ENCODE assay signal across 19 cellular contexts in genomic region chr4:16995451-16995850, GRCh38.
"Had no signal": no experiment of that assay in that cellular context is flagged by ENCODE, and none has a peak within 500 bp of the region (broad histone marks: within the 10 kb centered on the region; RNA-seq: fewer than 3 reads in every experiment).

No MANE protein-coding gene starts in this region.

- H3K27ac Mint-ChIP-seq: activated CD8-positive, alpha-beta memory T cell treated with anti-CD3 and anti-CD28 coated beads, Interleukin-2, amount 10 ng/mL, durations not matched to agents 7 days and 5 days; activated naive CD4-positive, alpha-beta T cell treated with anti-CD3 and anti-CD28 coated beads, Interleukin-2, amount 50 U/mL, for 72 hours; activated T-cell treated with anti-CD3 and anti-CD28 coated beads, Interleukin-2, amount 50 U/mL, for 24 hours; stimulated activated memory B cell treated with anti-CD40 and anti-IgM and Interleukin-4, amounts not matched to agents 10 μg/mL and 1 μg/mL and 100 μg/mL, for 72 hours had no signal

- H3K27me3 ChIP-seq: brain microvascular endothelial cell, tibial artery, uterus had no signal

- H3K9me3 ChIP-seq: tibial artery, uterus had no signal

- H3K4me1 Mint-ChIP-seq: activated CD8-positive, alpha-beta memory T cell treated with anti-CD3 and anti-CD28 coated beads, Interleukin-2, amount 10 ng/mL, durations not matched to agents 7 days and 5 days; stimulated activated memory B cell treated with anti-CD40 and anti-IgM and Interleukin-4, amounts not matched to agents 10 μg/mL and 1 μg/mL and 100 μg/mL, for 72 hours had no signal

- H3K4me3 Mint-ChIP-seq: activated CD8-positive, alpha-beta memory T cell treated with anti-CD3 and anti-CD28 coated beads, Interleukin-2, amount 10 ng/mL, durations not matched to agents 7 days and 5 days; activated T-cell treated with anti-CD3 and anti-CD28 coated beads, Interleukin-2, amount 50 U/mL, for 24 hours; neural crest cell; stimulated activated memory B cell treated with anti-CD40 and anti-IgM and Interleukin-4, amounts not matched to agents 10 μg/mL and 1 μg/mL and 100 μg/mL, for 72 hours had no signal

- DNase-seq: activated CD4-positive, alpha-beta T cell treated with anti-CD3 and anti-CD28 coated beads, Interleukin-2, amount 50 U/mL, for 48 hours; activated CD8-positive, alpha-beta memory T cell treated with anti-CD3 and anti-CD28 coated beads, Interleukin-2, amount 10 ng/mL, durations not matched to agents 7 days and 5 days; activated effector memory CD4-positive, alpha-beta T cell treated with Interleukin-2 at 50 U/mL for 16 hours; activated T-cell treated with anti-CD3 and anti-CD28 coated beads, Interleukin-2, amount 50 U/mL, for 24 hours; amygdala; brain microvascular endothelial cell; cerebellar nuclear complex; dermis blood vessel endothelial cell; foreskin melanocyte; head of caudate nucleus; kidney glomerular epithelial cell; T-helper 2 cell; tibial artery; uterus had no signal

- H3K27me3 Mint-ChIP-seq: activated CD8-positive, alpha-beta memory T cell treated with anti-CD3 and anti-CD28 coated beads, Interleukin-2, amount 10 ng/mL, durations not matched to agents 7 days and 5 days; activated T-cell treated with anti-CD3 and anti-CD28 coated beads, Interleukin-2, amount 50 U/mL, for 24 hours; stimulated activated memory B cell treated with anti-CD40 and anti-IgM and Interleukin-4, amounts not matched to agents 10 μg/mL and 1 μg/mL and 100 μg/mL, for 72 hours had no signal

- H3K4me3 ChIP-seq: skin epidermis, tibial artery, uterus had no signal

- H3K27ac ChIP-seq: brain microvascular endothelial cell, skin epidermis, tibial artery, uterus had no signal

- ATAC-seq: activated CD4-positive, CD25-positive, alpha-beta regulatory T cell treated with anti-CD3 and anti-CD28 coated beads, Interleukin-2, amount 50 U/mL, for 24 hours; activated CD8-positive, alpha-beta memory T cell treated with anti-CD3 and anti-CD28 coated beads, Interleukin-2, amount 10 ng/mL, durations not matched to agents 7 days and 5 days; activated naive CD4-positive, alpha-beta T cell treated with anti-CD3 and anti-CD28 coated beads, Interleukin-2, amount 50 U/mL, for 72 hours; stimulated activated memory B cell treated with anti-CD40 and anti-IgM and Interleukin-4, amounts not matched to agents 10 μg/mL and 1 μg/mL and 100 μg/mL, for 72 hours had no signal

- H3K36me3 ChIP-seq: brain microvascular endothelial cell, tibial artery, uterus had no signal

- H3K9me3 Mint-ChIP-seq: activated naive CD4-positive, alpha-beta T cell treated with anti-CD3 and anti-CD28 coated beads, Interleukin-2, amount 50 U/mL, for 72 hours; activated T-cell treated with anti-CD3 and anti-CD28 coated beads, Interleukin-2, amount 50 U/mL, for 24 hours had no signal

- H3K4me1 ChIP-seq: tibial artery, uterus had no signal

- H3K36me3 Mint-ChIP-seq: activated CD8-positive, alpha-beta memory T cell treated with anti-CD3 and anti-CD28 coated beads, Interleukin-2, amount 10 ng/mL, durations not matched to agents 7 days and 5 days; activated naive CD4-positive, alpha-beta T cell treated with anti-CD3 and anti-CD28 coated beads, Interleukin-2, amount 50 U/mL, for 72 hours; stimulated activated memory B cell treated with anti-CD40 and anti-IgM and Interleukin-4, amounts not matched to agents 10 μg/mL and 1 μg/mL and 100 μg/mL, for 72 hours had no signal
